In genomic region chr3:52645549-52645948, GRCh38 we compare ENCODE assay signal across 1 cellular context.
TF ChIP-seq lines count a peak whose summit lies in the region.

No MANE protein-coding gene starts in this region.

TF ChIP-seq in HepG2, 621 proteins besides CTCF, POLR2A, EP300 and RAD21:
- no peak for TF ChIP-seq SMYD3 (CRISPR knock-in tag; IDR thresholded peaks at IDR 0.05)
- TF ChIP-seq TEAD2 (CRISPR knock-in tag; IDR thresholded peaks at IDR 0.05), result no peak
- TF ChIP-seq ZNF275 (CRISPR knock-in tag; IDR thresholded peaks at IDR 0.05; ENCODE audit: borderline replicate concordance), result no peak
- no peak for TF ChIP-seq KIAA2018 (CRISPR knock-in tag; IDR thresholded peaks at IDR 0.05; ENCODE audit: borderline replicate concordance)
- no peak for TF ChIP-seq RAD51 (IDR thresholded peaks at IDR 0.05; ENCODE audit: borderline replicate concordance)
- no peak for TF ChIP-seq HIVEP1 (CRISPR knock-in tag; IDR thresholded peaks at IDR 0.05)
- no peak for TF ChIP-seq YEATS2 (CRISPR knock-in tag; IDR thresholded peaks at IDR 0.05; ENCODE audit: borderline replicate concordance)
- no peak for TF ChIP-seq ZFP62 (CRISPR knock-in tag; IDR thresholded peaks at IDR 0.05)
- TF ChIP-seq ZNF816 (CRISPR knock-in tag; IDR thresholded peaks at IDR 0.05; ENCODE audit: borderline replicate concordance), result no peak
- no peak for TF ChIP-seq HNRNPK (IDR thresholded peaks at IDR 0.05; ENCODE audit: low read depth, low read length, poor library complexity, severe bottlenecking)
- TF ChIP-seq ZBTB2 (CRISPR knock-in tag; IDR thresholded peaks at IDR 0.05; ENCODE audit: low read depth), result no peak
- TF ChIP-seq ZNF639 (CRISPR knock-in tag; conservative IDR thresholded peaks at IDR 0.05), result no peak
- TF ChIP-seq THRA (CRISPR knock-in tag; IDR thresholded peaks at IDR 0.05; ENCODE audit: borderline replicate concordance), result no peak
- no peak for TF ChIP-seq ZNF572 (CRISPR knock-in tag; IDR thresholded peaks at IDR 0.05)
- TF ChIP-seq ELF4 (CRISPR knock-in tag; IDR thresholded peaks at IDR 0.05; ENCODE audit: borderline replicate concordance), result no peak
- no peak for TF ChIP-seq E2F5 (CRISPR knock-in tag; conservative IDR thresholded peaks at IDR 0.05)
